Comparison of ENCODE assay signal across 21 cellular contexts in the genomic region with DNA sequence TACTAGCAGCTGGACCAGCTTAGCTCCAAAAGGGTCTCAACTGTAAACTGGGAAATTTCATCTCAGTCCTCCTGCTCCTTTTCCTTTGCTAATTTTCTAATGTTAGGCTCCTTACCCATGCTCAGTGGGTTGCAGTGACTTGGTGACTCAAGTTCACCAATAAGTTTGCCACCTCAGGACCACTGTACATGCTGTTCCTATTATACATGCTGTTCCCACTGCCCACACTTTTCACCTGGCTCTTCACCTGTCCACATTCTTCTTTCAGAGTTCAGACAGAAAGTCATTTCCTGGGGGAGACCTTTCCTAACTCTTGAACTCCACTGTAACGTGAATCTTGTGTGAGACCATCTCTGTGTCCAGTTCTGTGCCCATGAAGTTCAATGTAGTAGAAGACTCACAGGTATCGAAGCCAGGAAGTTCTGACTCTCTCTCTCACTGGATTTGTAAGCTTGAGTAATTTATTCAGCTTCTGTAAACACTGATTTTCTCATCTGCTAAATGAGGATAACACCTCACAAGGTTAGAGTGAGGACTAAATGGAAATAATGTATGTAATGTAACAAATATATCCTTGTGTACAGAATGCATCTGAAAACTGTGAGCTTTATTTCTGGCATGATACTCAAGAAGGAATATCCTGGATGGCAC. TPM values are rescaled to one million over a fixed set of nuclear protein-coding genes. Genes with fewer than 3 reads are reported as not detected.
DNase-seq lines count a peak whose midpoint lies in the region; ATAC-seq, FAIRE-seq and TF ChIP-seq lines count a peak whose summit lies in the region.
"Had no signal": no experiment of that assay in that cellular context is flagged by ENCODE, and none has a peak within 500 bp of the region (broad histone marks: within the 10 kb centered on the region; RNA-seq: fewer than 3 reads in every experiment).

No MANE protein-coding gene starts in this region.

- H3K27ac ChIP-seq in left ventricle myocardium inferior (replicated peaks) (no peak overlapping the region), GM23338 (ENCODE audit: low read depth) (no peak overlapping the region)
- H3K27ac ChIP-seq: prostate gland, transverse colon had no signal

- H3K27me3 Mint-ChIP-seq in stimulated activated naive CD8-positive, alpha-beta T cell treated with anti-CD3 and anti-CD28 coated beads, Interleukin-15, Interleukin-2, amounts not matched to agents 100 ng/mL and 50 ng/mL, for 24 hours, result no peaks in the 10 kb centered on the region
- H3K27me3 Mint-ChIP-seq in GM23338 (ENCODE audit: insufficient read depth, low read depth, poor library complexity), result peaks cover 8% of the 10 kb centered on the region

- H2AFZ ChIP-seq in GM23338, result no peak overlapping the region

- H3K4me3 Mint-ChIP-seq in stimulated activated naive CD8-positive, alpha-beta T cell treated with anti-CD3 and anti-CD28 coated beads, Interleukin-15, Interleukin-2, amounts not matched to agents 100 ng/mL and 50 ng/mL, for 24 hours, result peak overlapping the region; percentile 71
- H3K4me3 Mint-ChIP-seq in GM23338, result no peak overlapping the region
- H3K4me3 Mint-ChIP-seq: HFFc6, neural crest cell had no signal

- peaks cover 11% of the 10 kb centered on the region for H3K9me3 ChIP-seq in left ventricle myocardium inferior (replicated peaks)
- H3K9me3 ChIP-seq: prostate gland, transverse colon had no signal

- no peaks in the 10 kb centered on the region for H3K79me2 ChIP-seq in GM23338 (replicated peaks; ENCODE audit: insufficient read depth)

- intact Hi-C loops in left ventricle myocardium inferior (cut with micrococcal nuclease), result no loop called here

- FAIRE-seq in GM19239 (lab: Jason Lieb, UNC), result no peak
- FAIRE-seq: colon, GM12891, K562 had no signal

- H3K4me1 ChIP-seq in left ventricle myocardium inferior (no peaks in the 10 kb centered on the region), GM23338 (ENCODE audit: insufficient read depth) (no peaks in the 10 kb centered on the region)
- H3K4me1 ChIP-seq: prostate gland, transverse colon had no signal

- no peak for ATAC-seq in stimulated activated naive CD8-positive, alpha-beta T cell treated with anti-CD3 and anti-CD28 coated beads, Interleukin-15, Interleukin-2, amounts not matched to agents 100 U/mL and 50 U/mL, for 24 hours
- ATAC-seq in GM23338, result no peak
- ATAC-seq: K562, left cardiac atrium had no signal

- H3K4me2 ChIP-seq in GM23338, result no peak overlapping the region

- TF ChIP-seq CTCF in epithelial cell of esophagus (IDR thresholded peaks at IDR 0.05; ENCODE audit: insufficient read depth, low read depth, low read length, missing control alignments), result no peak
- no peak for TF ChIP-seq CTCF in left ventricle myocardium inferior (IDR thresholded peaks at IDR 0.05; ENCODE audit: borderline replicate concordance)
- TF ChIP-seq CTCF in GM23338 (conservative IDR thresholded peaks at IDR 0.05; ENCODE audit: low read depth in 2 of 2), result no peak

- DNase-seq in stimulated activated naive CD8-positive, alpha-beta T cell treated with anti-CD3 and anti-CD28 coated beads, Interleukin-15, Interleukin-2, amounts not matched to agents 100 U/mL and 50 U/mL, for 24 hours, result no peak
- peak; percentile 37 to 40 for DNase-seq in activated T-cell treated with anti-CD3 and anti-CD28 coated beads, Interleukin-2, amount 50 U/mL, for 48 hours
- DNase-seq in epithelial cell of esophagus (ENCODE audit: low read depth), result peak; percentile 5
- no peak for DNase-seq in left ventricle myocardium inferior
- DNase-seq in GM19239 (ENCODE audit: insufficient read length, low spot score), result no peak
- DNase-seq in GM23338 (ENCODE audit: low spot score), result no peak
- DNase-seq: activated CD4-positive, alpha-beta T cell treated with anti-CD3 and anti-CD28 coated beads, Interleukin-2, amount 50 U/mL, for 4 hours; activated gamma-delta T cell; HFFc6; left cardiac atrium; NCI-H1694; NCI-H526 treated with DMSO at 0.1 percent for 48 hours; stimulated activated CD4-positive, alpha-beta T cell treated with anti-CD3 and anti-CD28 coated beads, Interleukin-1b, Interleukin-23, amount 100 ng/mL, for 48 hours; stimulated activated naive CD4-positive, alpha-beta T cell treated with Interleukin-2 at 50 U/mL for 16 hours; transverse colon had no signal

- peak overlapping the region; percentile 100 for H3K27ac Mint-ChIP-seq in stimulated activated naive CD8-positive, alpha-beta T cell treated with anti-CD3 and anti-CD28 coated beads, Interleukin-15, Interleukin-2, amounts not matched to agents 100 ng/mL and 50 ng/mL, for 24 hours
- H3K27ac Mint-ChIP-seq in GM23338, result no peak overlapping the region
- H3K27ac Mint-ChIP-seq: HFFc6 had no signal

- H4K20me1 ChIP-seq in GM23338 (replicated peaks; ENCODE audit: insufficient read depth), result no peaks in the 10 kb centered on the region

- H3K9me2 ChIP-seq in GM23338 (ENCODE audit: insufficient read depth), result no peaks in the 10 kb centered on the region

- peaks cover 4% of the 10 kb centered on the region for H3K9me3 Mint-ChIP-seq in stimulated activated naive CD8-positive, alpha-beta T cell treated with anti-CD3 and anti-CD28 coated beads, Interleukin-15, Interleukin-2, amounts not matched to agents 100 ng/mL and 50 ng/mL, for 24 hours
- peaks cover 5% of the 10 kb centered on the region; the same call in 2 of the 3 replicates for H3K9me3 Mint-ChIP-seq in GM23338
- H3K9me3 Mint-ChIP-seq: HFFc6 had no signal

- peaks cover 26% of the 10 kb centered on the region for H3K27me3 ChIP-seq in left ventricle myocardium inferior (ENCODE audit: low read depth)
- no peaks in the 10 kb centered on the region for H3K27me3 ChIP-seq in GM23338 (ENCODE audit: insufficient read depth)
- H3K27me3 ChIP-seq: transverse colon had no signal

- no peaks in the 10 kb centered on the region for H3F3A ChIP-seq in GM23338 (replicated peaks; ENCODE audit: low read depth)

- no peaks in the 10 kb centered on the region for H3K36me3 ChIP-seq in left ventricle myocardium inferior
- H3K36me3 ChIP-seq in GM23338 (ENCODE audit: insufficient read depth), result no peaks in the 10 kb centered on the region
- H3K36me3 ChIP-seq: prostate gland, transverse colon had no signal

- H3K4me3 ChIP-seq in epithelial cell of esophagus (ENCODE audit: low read length) (no peak overlapping the region), left ventricle myocardium inferior (no peak overlapping the region), GM23338 (no peak overlapping the region)
- H3K4me3 ChIP-seq: K562, prostate gland, transverse colon had no signal

- H3K4me1 Mint-ChIP-seq in stimulated activated naive CD8-positive, alpha-beta T cell treated with anti-CD3 and anti-CD28 coated beads, Interleukin-15, Interleukin-2, amounts not matched to agents 100 ng/mL and 50 ng/mL, for 24 hours (ENCODE audit: low read depth), result peaks cover 82% of the 10 kb centered on the region
- H3K4me1 Mint-ChIP-seq in GM23338, result no peaks in the 10 kb centered on the region

- peaks cover 75% of the 10 kb centered on the region for H3K36me3 Mint-ChIP-seq in stimulated activated naive CD8-positive, alpha-beta T cell treated with anti-CD3 and anti-CD28 coated beads, Interleukin-15, Interleukin-2, amounts not matched to agents 100 ng/mL and 50 ng/mL, for 24 hours (ENCODE audit: low read depth)
- no peaks in the 10 kb centered on the region; the same call in 2 of the 3 replicates for H3K36me3 Mint-ChIP-seq in GM23338 (ENCODE audit: low read depth)

TF ChIP-seq in GM23338, 12 proteins besides CTCF, POLR2A, EP300 and RAD21 (continues in another document):
- TF ChIP-seq, protein P1, sequence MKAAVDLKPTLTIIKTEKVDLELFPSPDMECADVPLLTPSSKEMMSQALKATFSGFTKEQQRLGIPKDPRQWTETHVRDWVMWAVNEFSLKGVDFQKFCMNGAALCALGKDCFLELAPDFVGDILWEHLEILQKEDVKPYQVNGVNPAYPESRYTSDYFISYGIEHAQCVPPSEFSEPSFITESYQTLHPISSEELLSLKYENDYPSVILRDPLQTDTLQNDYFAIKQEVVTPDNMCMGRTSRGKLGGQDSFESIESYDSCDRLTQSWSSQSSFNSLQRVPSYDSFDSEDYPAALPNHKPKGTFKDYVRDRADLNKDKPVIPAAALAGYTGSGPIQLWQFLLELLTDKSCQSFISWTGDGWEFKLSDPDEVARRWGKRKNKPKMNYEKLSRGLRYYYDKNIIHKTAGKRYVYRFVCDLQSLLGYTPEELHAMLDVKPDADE (IDR thresholded peaks at IDR 0.05), result no peak
- TF ChIP-seq REST (IDR thresholded peaks at IDR 0.05; ENCODE audit: unreplicated experiment), result no peak
- no peak for TF ChIP-seq STAT1 (IDR thresholded peaks at IDR 0.05; ENCODE audit: unreplicated experiment)
- no peak for TF ChIP-seq ZNF331 (CRISPR knock-in tag; IDR thresholded peaks at IDR 0.05; ENCODE audit: low read depth)
- TF ChIP-seq ZNF114 (CRISPR knock-in tag; IDR thresholded peaks at IDR 0.05), result no peak

RNA-seq across cellular contexts. Expression of gene CD2, which starts 17.9 kb away (rescaled TPM):
- 0.36 TPM for total RNA-seq in left ventricle myocardium inferior
- not detected in 2 replicates for total RNA-seq in GM23338 (2014; rRNA removed; shearing (Covaris generic))
- polyA plus RNA-seq in GM23338 (2016; fragmentation: Nextera tagmentation; extraction: Ambion mirVana), result not detected in 2 replicates
- total RNA-seq: HFFc6, neural crest cell had no signal

Comparison
In these comparisons a context has a peak if more than half of its experiments do, and no peak if none do; other contexts are left out.
1. DNase-seq: peak in activated T-cell treated with anti-CD3 and anti-CD28 coated beads, Interleukin-2, amount 50 U/mL, for 48 hours (2 of 2) and epithelial cell of esophagus (single experiment); none in stimulated activated naive CD8-positive, alpha-beta T cell treated with anti-CD3 and anti-CD28 coated beads, Interleukin-15, Interleukin-2, amounts not matched to agents 100 U/mL and 50 U/mL, for 24 hours (single experiment), left ventricle myocardium inferior (single experiment), GM19239 (single experiment) and GM23338 (single experiment).